ENCODE assay signal across 8 cellular contexts in genomic region chr9:82961504-82962125, GRCh38.
DNase-seq lines count a peak whose midpoint lies in the region; ATAC-seq and TF ChIP-seq lines count a peak whose summit lies in the region.

No MANE protein-coding gene starts in this region.

- no peaks in the 10 kb centered on the region for H3K36me3 Mint-ChIP-seq in activated CD4-positive, alpha-beta memory T cell treated with anti-CD3 and anti-CD28 coated beads for 36 hours
- H3K36me3 Mint-ChIP-seq in nephron progenitor cell (ENCODE audit: low read depth) (no peaks in the 10 kb centered on the region), type B pancreatic cell (no peaks in the 10 kb centered on the region)

- no peak overlapping the region for H2AFZ ChIP-seq in fibroblast of lung (ENCODE audit: low read length)

- CTCF ChIA-PET in activated CD4-positive, alpha-beta memory T cell treated with anti-CD3 and anti-CD28 coated beads for 36 hours (lab: Charles Lee), result no interaction called here

- H3K4me3 Mint-ChIP-seq in activated CD4-positive, alpha-beta memory T cell treated with anti-CD3 and anti-CD28 coated beads for 36 hours, result no peak overlapping the region
- H3K4me3 Mint-ChIP-seq in nephron progenitor cell (no peak overlapping the region), type B pancreatic cell (peak overlapping the region; percentile 12)

- TF ChIP-seq CTCF in fibroblast of lung (conservative IDR thresholded peaks at IDR 0.05 in 1 of 2, IDR thresholded peaks at IDR 0.05 in 1 of 2; ENCODE audit: low read depth in 1 of 2, low read length in 2 of 2) (peak; percentile 87 to 88), nephron progenitor cell (IDR thresholded peaks at IDR 0.05) (peak; percentile 86), type B pancreatic cell (conservative IDR thresholded peaks at IDR 0.05) (peak; percentile 95)

- H3K4me1 Mint-ChIP-seq in activated CD4-positive, alpha-beta memory T cell treated with anti-CD3 and anti-CD28 coated beads for 36 hours (ENCODE audit: low read depth), result no peaks in the 10 kb centered on the region
- peaks cover 46% of the 10 kb centered on the region for H3K4me1 Mint-ChIP-seq in nephron progenitor cell
- H3K4me1 Mint-ChIP-seq in type B pancreatic cell (ENCODE audit: unreplicated experiment), result peaks cover 27% of the 10 kb centered on the region

- intact Hi-C loops in activated CD4-positive, alpha-beta memory T cell treated with anti-CD3 and anti-CD28 coated beads for 36 hours (cut with micrococcal nuclease), result no loop called here

- H3K9ac ChIP-seq in fibroblast of lung (ENCODE audit: insufficient read depth, low read length), result no peak overlapping the region

- H3K27me3 ChIP-seq in fibroblast of lung (ENCODE audit: control insufficient read depth, insufficient read depth, low read length), result no peaks in the 10 kb centered on the region

- no peaks in the 10 kb centered on the region for H3K79me2 ChIP-seq in fibroblast of lung (ENCODE audit: control insufficient read depth, insufficient read depth, low read length)

- ATAC-seq in GM19463 (IDR thresholded peaks at IDR 0.05; ENCODE audit: unreplicated experiment), result peak; percentile 95
- peak; percentile 76 for ATAC-seq in HG03457 (IDR thresholded peaks at IDR 0.05; ENCODE audit: unreplicated experiment)

- H3K9me3 ChIP-seq in fibroblast of lung (ENCODE audit: control insufficient read depth, insufficient read depth, low read depth, low read length), result no peaks in the 10 kb centered on the region

- H3K4me1 ChIP-seq in fibroblast of lung (ENCODE audit: control insufficient read depth, extremely low read depth, insufficient read depth, low read length), result no peaks in the 10 kb centered on the region

- no peak overlapping the region for H3K4me3 ChIP-seq in fibroblast of lung (replicated peaks in 1 of 4; ENCODE audit: control extremely low read depth in 1 of 4, insufficient read depth in 1 of 4, low read depth in 3 of 4, low read length in 4 of 4)

- H3K27me3 Mint-ChIP-seq in activated CD4-positive, alpha-beta memory T cell treated with anti-CD3 and anti-CD28 coated beads for 36 hours, result no peaks in the 10 kb centered on the region
- H3K27me3 Mint-ChIP-seq in nephron progenitor cell (ENCODE audit: low read depth, poor library complexity), result peaks cover 10% of the 10 kb centered on the region
- H3K27me3 Mint-ChIP-seq in type B pancreatic cell, result peaks cover 8% of the 10 kb centered on the region

- no peaks in the 10 kb centered on the region for H3K9me3 Mint-ChIP-seq in activated CD4-positive, alpha-beta memory T cell treated with anti-CD3 and anti-CD28 coated beads for 36 hours
- peaks cover under 1% of the 10 kb centered on the region for H3K9me3 Mint-ChIP-seq in nephron progenitor cell
- no peaks in the 10 kb centered on the region for H3K9me3 Mint-ChIP-seq in type B pancreatic cell

- H4K20me1 ChIP-seq in fibroblast of lung (ENCODE audit: control insufficient read depth, extremely low read depth, insufficient read depth, low read length), result no peaks in the 10 kb centered on the region

- POLR2A ChIA-PET in activated CD4-positive, alpha-beta memory T cell treated with anti-CD3 and anti-CD28 coated beads for 36 hours (lab: Charles Lee), result no interaction called here

- DNase-seq in DMS53 (lab: John Stamatoyannopoulos, UW) (peak; percentile 90), NCI-H345 treated with DMSO at 0.1 percent for 48 hours (lab: John Stamatoyannopoulos, UW; ENCODE audit: unreplicated experiment) (peak; percentile 52), fibroblast of lung (ENCODE audit: low read depth in 2 of 2) (peak; percentile 60 to 79), nephron progenitor cell (peak; percentile 83), type B pancreatic cell (ENCODE audit: extremely low spot score, unreplicated experiment) (peak; percentile 77)
- DNase-seq in activated CD4-positive, alpha-beta memory T cell treated with anti-CD3 and anti-CD28 coated beads for 36 hours, result peak; percentile 63

- no peak overlapping the region for H3K27ac ChIP-seq in fibroblast of lung (ENCODE audit: insufficient read depth, low read length)

- H3K4me2 ChIP-seq in fibroblast of lung (ENCODE audit: extremely low read depth, insufficient read depth, low read length), result no peak overlapping the region

- no peaks in the 10 kb centered on the region for H3K36me3 ChIP-seq in fibroblast of lung (ENCODE audit: control insufficient read depth, insufficient read depth, low read length)

- H3K27ac Mint-ChIP-seq in activated CD4-positive, alpha-beta memory T cell treated with anti-CD3 and anti-CD28 coated beads for 36 hours, result no peak overlapping the region
- no peak overlapping the region for H3K27ac Mint-ChIP-seq in nephron progenitor cell
- H3K27ac Mint-ChIP-seq in type B pancreatic cell, result no peak overlapping the region
